Comparison of ENCODE assay signal across 31 cellular contexts in genomic region chr3:161552984-161553383, GRCh38. TPM values are rescaled to one million over a fixed set of nuclear protein-coding genes. Genes with fewer than 3 reads are reported as not detected.
"Had no signal": no experiment of that assay in that cellular context is flagged by ENCODE, and none has a peak within 500 bp of the region (broad histone marks: within the 10 kb centered on the region; RNA-seq: fewer than 3 reads in every experiment).

No MANE protein-coding gene starts in this region.

- H3K27me3 ChIP-seq: colonic mucosa, gastrocnemius medialis, sigmoid colon, testis, tibial artery, upper lobe of left lung had no signal

- H3K27ac ChIP-seq: colonic mucosa, epithelial cell of prostate, gastrocnemius medialis, psoas muscle, sigmoid colon, testis, tibial artery, upper lobe of left lung had no signal

- DNase-seq: colonic mucosa; effector CD8-positive, alpha-beta T cell; endodermal cell; foreskin fibroblast; gastrocnemius medialis; head of caudate nucleus; kidney; mucosa of descending colon; naive B cell; nucleus accumbens; psoas muscle; right cardiac atrium; sigmoid colon; stimulated activated CD4-positive, alpha-beta T cell treated with anti-CD3 and anti-CD28 coated beads, Interleukin-2, amount 100 ng/mL, for 24 hours; stimulated activated CD4-positive, alpha-beta T cell treated with anti-CD3 and anti-CD28 coated beads, Interleukin-4, amount 100 ng/mL, for 4 hours; stimulated activated naive CD8-positive, alpha-beta T cell treated with anti-CD3 and anti-CD28 coated beads, Interleukin-15, Interleukin-2, amounts not matched to agents 100 U/mL and 50 U/mL, for 24 hours; substantia nigra; testis; tibial artery; upper lobe of left lung had no signal

- H3K4me1 ChIP-seq: colonic mucosa, gastrocnemius medialis, psoas muscle, testis, tibial artery, upper lobe of left lung had no signal

- H3K9me3 ChIP-seq: colonic mucosa, gastrocnemius medialis, mucosa of descending colon, psoas muscle, sigmoid colon, testis, tibial artery, upper lobe of left lung had no signal

- H3K4me3 ChIP-seq: colonic mucosa, gastrocnemius medialis, lung, mucosa of descending colon, psoas muscle, sigmoid colon, testis, tibial artery, upper lobe of left lung had no signal

- H3K36me3 ChIP-seq: colonic mucosa, gastrocnemius medialis, sigmoid colon, tibial artery, upper lobe of left lung had no signal

RNA-seq across cellular contexts. Expression of gene OTOL1, which starts 56.4 kb away (rescaled TPM):
- total RNA-seq: colonic mucosa; endodermal cell; esophagus mucosa; gastrocnemius medialis; glomerular endothelial cell; kidney; left lobe of liver; liver; lung; mesothelial cell of epicardium; mucosa of descending colon; natural killer cell treated with Interleukin-12 subunit alpha and Interleukin-12 subunit beta and Interleukin-15 and Interleukin-18, amount 100 ng/mL, for 72 hours; osteocyte; psoas muscle; renal cortical epithelial cell; right cardiac atrium; sigmoid colon; skeletal muscle tissue; testis; upper lobe of left lung had no signal
- polyA plus RNA-seq: liver, lung, psoas muscle, right cardiac atrium, sigmoid colon had no signal
